ENCODE assay signal across 9 cellular contexts in the genomic region with DNA sequence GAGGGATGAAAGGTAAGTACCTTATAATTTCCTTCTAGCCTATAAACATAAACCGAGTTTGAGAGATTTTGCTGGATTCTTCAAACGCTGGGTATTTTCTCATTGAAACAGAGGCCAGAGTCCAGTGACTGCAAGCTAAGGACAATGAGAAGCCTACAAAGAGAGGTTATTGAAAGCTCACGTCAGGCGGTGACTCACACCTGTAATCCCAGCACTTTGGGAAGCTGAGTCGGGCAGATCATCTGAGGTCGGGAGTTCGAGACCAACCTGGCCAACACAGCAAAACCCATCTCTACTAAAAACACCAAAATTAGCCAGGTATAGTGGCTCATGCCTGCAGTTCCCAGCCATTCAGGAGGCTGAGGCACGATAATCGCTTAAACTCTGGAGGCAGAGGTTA. TPM values are rescaled to one million over a fixed set of nuclear protein-coding genes. Genes with fewer than 3 reads are reported as not detected.
"Had no signal": no experiment of that assay in that cellular context is flagged by ENCODE, and none has a peak within 500 bp of the region (broad histone marks: within the 10 kb centered on the region; RNA-seq: fewer than 3 reads in every experiment).

No MANE protein-coding gene starts in this region.

- H3K4me2 ChIP-seq: KMS-11 had no signal

- ATAC-seq: K562 had no signal

- H3K4me3 ChIP-seq: K562 had no signal

- H3K27ac ChIP-seq: HL-60, KMS-11 had no signal

- DNase-seq: IMR-90, KBM-7, KG1 had no signal

- H3K9ac ChIP-seq: KMS-11 had no signal

- FAIRE-seq: HTR-8/SVneo, K562 had no signal

RNA-seq across cellular contexts. Expression of a gene that starts 15.0 kb away (rescaled TPM):
- total RNA-seq: HT1080 had no signal

RNA-seq across cellular contexts. Expression of a gene that starts 24.1 kb away (rescaled TPM):
- total RNA-seq: HT-29, HT1080 had no signal
